10 cellular contexts compared by ENCODE assay signal in genomic region chr13:110625771-110626321, GRCh38. TPM values are rescaled to one million over a fixed set of nuclear protein-coding genes. Genes with fewer than 3 reads are reported as not detected.
DNase-seq lines count a peak whose midpoint lies in the region; ATAC-seq and TF ChIP-seq lines count a peak whose summit lies in the region.
"Had no signal": no experiment of that assay in that cellular context is flagged by ENCODE, and none has a peak within 500 bp of the region (broad histone marks: within the 10 kb centered on the region; RNA-seq: fewer than 3 reads in every experiment).

No MANE protein-coding gene starts in this region.

- no peaks in the 10 kb centered on the region for H3K4me1 ChIP-seq in breast epithelium
- peaks cover 5 to 55% of the 10 kb centered on the region in 2 donors for H3K4me1 ChIP-seq in muscle layer of duodenum (ENCODE audit: control insufficient read depth in 1 of 2, insufficient read depth in 2 of 2, low read length in 2 of 2)
- H3K4me1 ChIP-seq in upper lobe of right lung: no peaks in the 10 kb centered on the region

- BruUV-seq in MCF 10A (replicated peaks; lab: Mats Ljungman, UMichigan): no TSS peak

- peaks cover 55% of the 10 kb centered on the region for H3K36me3 Mint-ChIP-seq in MCF 10A (ENCODE audit: insufficient read depth, unreplicated experiment)
- peaks cover 49% of the 10 kb centered on the region for H3K36me3 Mint-ChIP-seq in brain

- DNase-seq in MCF 10A (ENCODE audit: unreplicated experiment) (no peak), breast epithelium (ENCODE audit: low spot score in 2 of 2) (no peak), upper lobe of right lung (no peak), iPS-NIHi11 (ENCODE audit: low spot score) (no peak)
- DNase-seq in stimulated activated CD8-positive, alpha-beta memory T cell treated with anti-CD3 and anti-CD28 coated beads, Interleukin-4, amount 100 ng/mL, for 48 hours: no peak
- DNase-seq in activated CD8-positive, alpha-beta memory T cell treated with anti-CD3 and anti-CD28 coated beads for 24 hours: no peak
- DNase-seq: DMS79 had no signal

- H3K9me3 ChIP-seq in breast epithelium: no peaks in the 10 kb centered on the region
- H3K9me3 ChIP-seq in muscle layer of duodenum (ENCODE audit: control insufficient read depth in 1 of 2, low read length in 2 of 2): no peaks in the 10 kb centered on the region
- H3K9me3 ChIP-seq in upper lobe of right lung: no peaks in the 10 kb centered on the region

- peak overlapping the region in 1 of 2 donors; percentile 69 for H3K27ac ChIP-seq in breast epithelium
- H3K27ac ChIP-seq in muscle layer of duodenum (ENCODE audit: low read length): peak overlapping the region; percentile 37
- no peak overlapping the region for H3K27ac ChIP-seq in upper lobe of right lung
- H3K27ac ChIP-seq: skin epidermis had no signal

- H3K36me3 ChIP-seq in breast epithelium: peaks cover 3% of the 10 kb centered on the region
- peaks cover 24 to 31% of the 10 kb centered on the region in 2 donors for H3K36me3 ChIP-seq in muscle layer of duodenum (ENCODE audit: control insufficient read depth in 1 of 2, insufficient read depth in 2 of 2, low read length in 2 of 2)
- peaks cover 67% of the 10 kb centered on the region for H3K36me3 ChIP-seq in upper lobe of right lung

- ATAC-seq in upper lobe of right lung: peak; percentile 26

- H3K4me3 ChIP-seq in breast epithelium (no peak overlapping the region), muscle layer of duodenum (ENCODE audit: low read depth in 1 of 2, low read length in 2 of 2) (no peak overlapping the region), upper lobe of right lung (no peak overlapping the region)
- H3K4me3 ChIP-seq: skin epidermis had no signal

- TF ChIP-seq POLR2A in breast epithelium (IDR thresholded peaks at IDR 0.05): no peak

- no peak for TF ChIP-seq CTCF in MCF 10A (IDR thresholded peaks at IDR 0.05; ENCODE audit: unreplicated experiment)
- TF ChIP-seq CTCF in breast epithelium (IDR thresholded peaks at IDR 0.05): no peak
- no peak for TF ChIP-seq CTCF in brain (conservative IDR thresholded peaks at IDR 0.05)
- no peak for TF ChIP-seq CTCF in upper lobe of right lung (IDR thresholded peaks at IDR 0.05)

- POLR2A ChIA-PET in MCF 10A (lab: Yijun Ruan, JAX): no interaction called here

- intact Hi-C loops in MCF 10A (cut with micrococcal nuclease): no loop called here
- intact Hi-C loops in breast epithelium (cut with DNase I; ENCODE audit: low total_unique reads): no loop called here
- intact Hi-C loops in upper lobe of right lung (cut with DNase I): no loop called here

- CTCF ChIA-PET in MCF 10A (lab: Yijun Ruan, JAX): interaction anchor here (0.6 kb wide), 2 partner anchors 9 to 20 kb away, joined by 3 read pairs; no protein-coding TSS in a partner anchor

- H3K27me3 ChIP-seq in breast epithelium: no peaks in the 10 kb centered on the region
- no peaks in the 10 kb centered on the region for H3K27me3 ChIP-seq in muscle layer of duodenum (ENCODE audit: low read depth, low read length)
- H3K27me3 ChIP-seq in upper lobe of right lung: no peaks in the 10 kb centered on the region

- H3K27me3 Mint-ChIP-seq in MCF 10A (ENCODE audit: insufficient read depth, unreplicated experiment) (no peaks in the 10 kb centered on the region), brain (no peaks in the 10 kb centered on the region)

- H3K27ac Mint-ChIP-seq in MCF 10A (ENCODE audit: low read depth, unreplicated experiment) (peak overlapping the region; percentile 89), brain (peak overlapping the region in 4 of 5 experiments; percentile 9 to 72 (median 34))

- H3K4me3 Mint-ChIP-seq in MCF 10A (ENCODE audit: unreplicated experiment) (no peak overlapping the region), brain (no peak overlapping the region)

- H3K9me3 Mint-ChIP-seq in MCF 10A (ENCODE audit: unreplicated experiment): no peaks in the 10 kb centered on the region
- no peaks in the 10 kb centered on the region for H3K9me3 Mint-ChIP-seq in brain

- H3K4me1 Mint-ChIP-seq in MCF 10A (ENCODE audit: insufficient read depth, unreplicated experiment): peaks cover 24% of the 10 kb centered on the region
- H3K4me1 Mint-ChIP-seq in brain: peaks cover 4% of the 10 kb centered on the region

RNA-seq across cellular contexts. Expression of gene NAXD, which starts 10.5 kb away (rescaled TPM):
- total RNA-seq in MCF 10A (2022) (27.7 and 28.3 TPM in 2 replicates), breast epithelium (10 to 100 TPM; 23.4 to 34.8 (median 32.1) TPM), upper lobe of right lung (32.2 TPM)
- polyA plus RNA-seq in brain (ENCODE audit: insufficient read depth, low read depth, low replicate concordance): 45.8 TPM
